Comparison of ENCODE assay signal across 2 cellular contexts in the genomic region with DNA sequence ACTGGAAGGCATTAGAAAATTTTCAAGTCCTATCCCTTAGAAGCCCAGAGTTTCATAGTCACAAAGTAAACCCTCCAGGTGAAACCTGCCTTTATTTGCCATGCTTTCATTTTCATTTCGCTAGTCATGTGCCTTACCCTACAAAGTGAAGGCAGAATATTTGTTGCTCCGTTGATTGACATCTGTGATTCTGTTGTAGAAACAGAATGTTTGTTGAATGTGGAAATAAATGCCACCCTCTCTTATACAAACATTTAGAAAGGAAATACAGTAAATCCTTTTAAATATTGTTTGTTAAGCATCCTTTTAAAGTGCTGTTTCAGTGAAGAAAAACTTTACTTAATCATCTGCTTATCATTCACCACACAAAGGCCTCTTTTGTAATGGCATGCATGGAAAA.
A peak's percentile ranks its signal among the peaks of the same experiment; 100 is the strongest.
TF ChIP-seq lines count a peak whose summit lies in the region.

No MANE protein-coding gene starts in this region.

TF ChIP-seq in liver, 16 proteins besides CTCF, POLR2A, EP300 and RAD21 (continued from another document):
- TF ChIP-seq FOXA2 (IDR thresholded peaks at IDR 0.05) (no peak), TAF1 (conservative IDR thresholded peaks at IDR 0.05) (no peak), FOXA1 (IDR thresholded peaks at IDR 0.05) (no peak), SP1 (IDR thresholded peaks at IDR 0.05) (peak; percentile 29), GABPA (IDR thresholded peaks at IDR 0.05 in 1 of 2, conservative IDR thresholded peaks at IDR 0.05 in 1 of 2) (no peak), HNF4A (conservative IDR thresholded peaks at IDR 0.05) (peak in 1 of 2 donors; percentile 24)
- TF ChIP-seq, protein P1, sequence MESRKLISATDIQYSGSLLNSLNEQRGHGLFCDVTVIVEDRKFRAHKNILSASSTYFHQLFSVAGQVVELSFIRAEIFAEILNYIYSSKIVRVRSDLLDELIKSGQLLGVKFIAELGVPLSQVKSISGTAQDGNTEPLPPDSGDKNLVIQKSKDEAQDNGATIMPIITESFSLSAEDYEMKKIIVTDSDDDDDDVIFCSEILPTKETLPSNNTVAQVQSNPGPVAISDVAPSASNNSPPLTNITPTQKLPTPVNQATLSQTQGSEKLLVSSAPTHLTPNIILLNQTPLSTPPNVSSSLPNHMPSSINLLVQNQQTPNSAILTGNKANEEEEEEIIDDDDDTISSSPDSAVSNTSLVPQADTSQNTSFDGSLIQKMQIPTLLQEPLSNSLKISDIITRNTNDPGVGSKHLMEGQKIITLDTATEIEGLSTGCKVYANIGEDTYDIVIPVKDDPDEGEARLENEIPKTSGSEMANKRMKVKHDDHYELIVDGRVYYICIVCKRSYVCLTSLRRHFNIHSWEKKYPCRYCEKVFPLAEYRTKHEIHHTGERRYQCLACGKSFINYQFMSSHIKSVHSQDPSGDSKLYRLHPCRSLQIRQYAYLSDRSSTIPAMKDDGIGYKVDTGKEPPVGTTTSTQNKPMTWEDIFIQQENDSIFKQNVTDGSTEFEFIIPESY (IDR thresholded peaks at IDR 0.05): no peak
- TF ChIP-seq, protein P2, sequence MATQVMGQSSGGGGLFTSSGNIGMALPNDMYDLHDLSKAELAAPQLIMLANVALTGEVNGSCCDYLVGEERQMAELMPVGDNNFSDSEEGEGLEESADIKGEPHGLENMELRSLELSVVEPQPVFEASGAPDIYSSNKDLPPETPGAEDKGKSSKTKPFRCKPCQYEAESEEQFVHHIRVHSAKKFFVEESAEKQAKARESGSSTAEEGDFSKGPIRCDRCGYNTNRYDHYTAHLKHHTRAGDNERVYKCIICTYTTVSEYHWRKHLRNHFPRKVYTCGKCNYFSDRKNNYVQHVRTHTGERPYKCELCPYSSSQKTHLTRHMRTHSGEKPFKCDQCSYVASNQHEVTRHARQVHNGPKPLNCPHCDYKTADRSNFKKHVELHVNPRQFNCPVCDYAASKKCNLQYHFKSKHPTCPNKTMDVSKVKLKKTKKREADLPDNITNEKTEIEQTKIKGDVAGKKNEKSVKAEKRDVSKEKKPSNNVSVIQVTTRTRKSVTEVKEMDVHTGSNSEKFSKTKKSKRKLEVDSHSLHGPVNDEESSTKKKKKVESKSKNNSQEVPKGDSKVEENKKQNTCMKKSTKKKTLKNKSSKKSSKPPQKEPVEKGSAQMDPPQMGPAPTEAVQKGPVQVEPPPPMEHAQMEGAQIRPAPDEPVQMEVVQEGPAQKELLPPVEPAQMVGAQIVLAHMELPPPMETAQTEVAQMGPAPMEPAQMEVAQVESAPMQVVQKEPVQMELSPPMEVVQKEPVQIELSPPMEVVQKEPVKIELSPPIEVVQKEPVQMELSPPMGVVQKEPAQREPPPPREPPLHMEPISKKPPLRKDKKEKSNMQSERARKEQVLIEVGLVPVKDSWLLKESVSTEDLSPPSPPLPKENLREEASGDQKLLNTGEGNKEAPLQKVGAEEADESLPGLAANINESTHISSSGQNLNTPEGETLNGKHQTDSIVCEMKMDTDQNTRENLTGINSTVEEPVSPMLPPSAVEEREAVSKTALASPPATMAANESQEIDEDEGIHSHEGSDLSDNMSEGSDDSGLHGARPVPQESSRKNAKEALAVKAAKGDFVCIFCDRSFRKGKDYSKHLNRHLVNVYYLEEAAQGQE (IDR thresholded peaks at IDR 0.05): no peak
TF ChIP-seq in liver: peak in this region for 5.

TF ChIP-seq in WTC11, 78 proteins besides CTCF, POLR2A, EP300 and RAD21 (continued from another document):
- no peak for TF ChIP-seq FOXP1 (CRISPR knock-in tag; IDR thresholded peaks at IDR 0.05; ENCODE audit: borderline replicate concordance)
- no peak for TF ChIP-seq SMAD3 (CRISPR knock-in tag; IDR thresholded peaks at IDR 0.05; ENCODE audit: borderline replicate concordance)
- no peak for TF ChIP-seq GTF2I (CRISPR knock-in tag; conservative IDR thresholded peaks at IDR 0.05)
- no peak for TF ChIP-seq GRHL2 (CRISPR knock-in tag; IDR thresholded peaks at IDR 0.05; ENCODE audit: insufficient replicate concordance, severe bottlenecking)
- TF ChIP-seq ZNF416 (CRISPR knock-in tag; IDR thresholded peaks at IDR 0.05): no peak
- no peak for TF ChIP-seq JAZF1 (CRISPR knock-in tag; IDR thresholded peaks at IDR 0.05)
- no peak for TF ChIP-seq ZNF396 (CRISPR knock-in tag; IDR thresholded peaks at IDR 0.05; ENCODE audit: borderline replicate concordance)
- TF ChIP-seq, protein P3, sequence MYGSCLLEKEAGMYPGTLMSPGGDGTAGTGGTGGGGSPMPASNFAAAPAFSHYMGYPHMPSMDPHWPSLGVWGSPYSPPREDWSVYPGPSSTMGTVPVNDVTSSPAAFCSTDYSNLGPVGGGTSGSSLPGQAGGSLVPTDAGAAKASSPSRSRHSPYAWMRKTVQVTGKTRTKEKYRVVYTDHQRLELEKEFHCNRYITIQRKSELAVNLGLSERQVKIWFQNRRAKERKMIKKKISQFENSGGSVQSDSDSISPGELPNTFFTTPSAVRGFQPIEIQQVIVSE (CRISPR knock-in tag; IDR thresholded peaks at IDR 0.05; ENCODE audit: borderline replicate concordance): no peak
- TF ChIP-seq, protein P4, sequence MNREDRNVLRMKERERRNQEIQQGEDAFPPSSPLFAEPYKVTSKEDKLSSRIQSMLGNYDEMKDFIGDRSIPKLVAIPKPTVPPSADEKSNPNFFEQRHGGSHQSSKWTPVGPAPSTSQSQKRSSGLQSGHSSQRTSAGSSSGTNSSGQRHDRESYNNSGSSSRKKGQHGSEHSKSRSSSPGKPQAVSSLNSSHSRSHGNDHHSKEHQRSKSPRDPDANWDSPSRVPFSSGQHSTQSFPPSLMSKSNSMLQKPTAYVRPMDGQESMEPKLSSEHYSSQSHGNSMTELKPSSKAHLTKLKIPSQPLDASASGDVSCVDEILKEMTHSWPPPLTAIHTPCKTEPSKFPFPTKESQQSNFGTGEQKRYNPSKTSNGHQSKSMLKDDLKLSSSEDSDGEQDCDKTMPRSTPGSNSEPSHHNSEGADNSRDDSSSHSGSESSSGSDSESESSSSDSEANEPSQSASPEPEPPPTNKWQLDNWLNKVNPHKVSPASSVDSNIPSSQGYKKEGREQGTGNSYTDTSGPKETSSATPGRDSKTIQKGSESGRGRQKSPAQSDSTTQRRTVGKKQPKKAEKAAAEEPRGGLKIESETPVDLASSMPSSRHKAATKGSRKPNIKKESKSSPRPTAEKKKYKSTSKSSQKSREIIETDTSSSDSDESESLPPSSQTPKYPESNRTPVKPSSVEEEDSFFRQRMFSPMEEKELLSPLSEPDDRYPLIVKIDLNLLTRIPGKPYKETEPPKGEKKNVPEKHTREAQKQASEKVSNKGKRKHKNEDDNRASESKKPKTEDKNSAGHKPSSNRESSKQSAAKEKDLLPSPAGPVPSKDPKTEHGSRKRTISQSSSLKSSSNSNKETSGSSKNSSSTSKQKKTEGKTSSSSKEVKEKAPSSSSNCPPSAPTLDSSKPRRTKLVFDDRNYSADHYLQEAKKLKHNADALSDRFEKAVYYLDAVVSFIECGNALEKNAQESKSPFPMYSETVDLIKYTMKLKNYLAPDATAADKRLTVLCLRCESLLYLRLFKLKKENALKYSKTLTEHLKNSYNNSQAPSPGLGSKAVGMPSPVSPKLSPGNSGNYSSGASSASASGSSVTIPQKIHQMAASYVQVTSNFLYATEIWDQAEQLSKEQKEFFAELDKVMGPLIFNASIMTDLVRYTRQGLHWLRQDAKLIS (CRISPR knock-in tag; IDR thresholded peaks at IDR 0.05; ENCODE audit: borderline replicate concordance): no peak
- TF ChIP-seq, protein P5, sequence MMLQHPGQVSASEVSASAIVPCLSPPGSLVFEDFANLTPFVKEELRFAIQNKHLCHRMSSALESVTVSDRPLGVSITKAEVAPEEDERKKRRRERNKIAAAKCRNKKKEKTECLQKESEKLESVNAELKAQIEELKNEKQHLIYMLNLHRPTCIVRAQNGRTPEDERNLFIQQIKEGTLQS (CRISPR knock-in tag; conservative IDR thresholded peaks at IDR 0.05): no peak
- TF ChIP-seq SMAD4 (CRISPR knock-in tag; IDR thresholded peaks at IDR 0.05): no peak
- TF ChIP-seq FOXK1 (CRISPR knock-in tag; IDR thresholded peaks at IDR 0.05): no peak
TF ChIP-seq in WTC11: peak in this region for 0.
